In the genomic region with DNA sequence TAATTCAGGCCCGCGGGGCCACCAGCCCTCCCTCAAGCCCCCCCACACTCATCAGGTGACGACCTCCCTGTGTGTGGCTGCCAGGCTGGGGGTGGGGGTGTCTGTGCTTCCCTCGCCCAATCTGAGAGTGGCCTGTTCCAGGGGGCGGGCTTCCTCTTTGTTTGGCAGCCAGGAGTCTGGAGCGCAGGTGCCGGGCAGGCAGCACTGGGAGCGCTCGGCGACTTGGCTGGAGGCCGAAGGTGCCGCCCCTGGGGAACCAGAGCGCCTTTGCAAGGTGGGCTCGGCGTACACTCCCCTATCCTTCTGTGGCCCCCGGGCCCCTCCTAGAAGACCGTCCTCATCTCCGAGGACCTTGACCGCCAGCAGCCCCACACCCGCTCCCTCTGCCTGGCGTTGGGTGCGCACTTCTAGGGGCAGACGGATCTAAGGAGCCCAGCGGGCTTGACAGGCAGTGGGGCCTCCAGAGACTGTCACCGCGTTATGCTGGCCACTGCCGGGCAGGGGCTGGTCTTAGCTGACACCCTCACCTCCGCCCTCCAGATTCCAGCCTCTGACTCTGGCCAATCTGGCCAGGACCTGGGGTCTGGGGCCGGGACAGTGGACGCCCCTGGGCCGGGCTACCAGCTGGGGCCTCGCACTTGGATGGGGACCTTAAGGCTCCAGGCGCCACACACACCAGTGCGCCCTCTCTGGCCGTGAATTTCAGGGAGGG, we compare ENCODE assay signal across 32 cellular contexts. TPM values are rescaled to one million over a fixed set of nuclear protein-coding genes. Genes with fewer than 3 reads are reported as not detected.
DNase-seq lines count a peak whose midpoint lies in the region; ATAC-seq and TF ChIP-seq lines count a peak whose summit lies in the region.
"Had no signal": no experiment of that assay in that cellular context is flagged by ENCODE, and none has a peak within 500 bp of the region (broad histone marks: within the 10 kb centered on the region; RNA-seq: fewer than 3 reads in every experiment).

No MANE protein-coding gene starts in this region.

- H2BK12ac ChIP-seq in neuronal stem cell (ENCODE audit: low read length) = no peak overlapping the region

- no peak overlapping the region for H3K4me2 ChIP-seq in neuronal stem cell (ENCODE audit: insufficient read depth, low read length, poor library complexity, severe bottlenecking)

- no peak overlapping the region for H3K18ac ChIP-seq in neuronal stem cell (ENCODE audit: low read length)

- no peak overlapping the region for H2AFZ ChIP-seq in neuronal stem cell (ENCODE audit: low read length)

- DNase-seq in left cardiac atrium (peak; percentile 30), cardiac septum (ENCODE audit: low spot score) (no peak), body of pancreas (peak; percentile 76 to 85 (median 78)), neuronal stem cell (ENCODE audit: low spot score) (no peak), upper lobe of right lung (no peak), NCI-H226 (no peak), Ammon's horn (ENCODE audit: low spot score) (no peak)
- DNase-seq in stimulated activated naive CD4-positive, alpha-beta T cell (lab: John Stamatoyannopoulos, UW) = no peak
- DNase-seq: ACHN; activated CD4-positive, alpha-beta T cell treated with anti-CD3 and anti-CD28 coated beads for 36 hours; activated CD8-positive, alpha-beta T cell treated with anti-CD3 and anti-CD28 coated beads, Interleukin-2, amount 10 ng/mL, durations not matched to agents 7 days and 5 days; amniotic stem cell; effector memory CD4-positive, alpha-beta T cell; Karpas-422; kidney glomerular epithelial cell; mammary epithelial cell; mucosa of descending colon; natural killer cell; NCI-H1436 treated with DMSO at 0.1 percent for 48 hours; NCI-H446 treated with DMSO at 0.1 percent for 48 hours; NCI-H774; occipital lobe; SJCRH30; small intestine; stimulated activated naive CD8-positive, alpha-beta T cell treated with anti-CD3 and anti-CD28 coated beads, Interleukin-15, Interleukin-2, amounts not matched to agents 100 U/mL and 50 U/mL, for 24 hours; T-helper 9 cell had no signal

- intact Hi-C loops in left cardiac atrium (cut with DNase I) (no loop called here), cardiac septum (cut with DNase I) (no loop called here), body of pancreas (cut with DNase I) (no loop called here), upper lobe of right lung (cut with DNase I) (no loop called here)

- 3% methylated on average over 7 to 35 of the region's 35 CpGs for WGBS in body of pancreas, 2 donors
- no CpG with 5 or more reads among the region's 35 CpGs for WGBS in neuronal stem cell (ENCODE audit: extremely low coverage in 2 of 2, insufficient read length in 2 of 2, insufficient replicate concordance in 1 of 2), 2 donors

- no peak overlapping the region for H4K91ac ChIP-seq in neuronal stem cell (ENCODE audit: low read depth, low read length, poor library complexity)

- H4K8ac ChIP-seq in neuronal stem cell (ENCODE audit: low read depth, low read length) = no peak overlapping the region

- H2BK5ac ChIP-seq in neuronal stem cell (ENCODE audit: low read length) = no peak overlapping the region

- peak in 1 of 7 experiments; percentile 5 for TF ChIP-seq CTCF in body of pancreas (IDR thresholded peaks at IDR 0.05)
- TF ChIP-seq CTCF in upper lobe of right lung (IDR thresholded peaks at IDR 0.05) = no peak

- H2AK5ac ChIP-seq in neuronal stem cell (ENCODE audit: low read depth, low read length) = no peak overlapping the region

- H3K36me3 ChIP-seq in body of pancreas (replicated peaks in 1 of 2; ENCODE audit: insufficient read depth in 1 of 2, low read depth in 2 of 2) (no peaks in the 10 kb centered on the region), neuronal stem cell (replicated peaks in 1 of 2; ENCODE audit: control insufficient read depth in 2 of 2, insufficient read depth in 2 of 2, low read length in 2 of 2) (no peaks in the 10 kb centered on the region), upper lobe of right lung (no peaks in the 10 kb centered on the region)
- H3K36me3 ChIP-seq: SJCRH30 had no signal

- peak overlapping the region; percentile 71 for H3K14ac ChIP-seq in neuronal stem cell (ENCODE audit: low read length)

- TF ChIP-seq POLR2A in body of pancreas (IDR thresholded peaks at IDR 0.05) = peak; percentile 42 to 81 (median 71)

- H3K4me1 ChIP-seq in body of pancreas (no peaks in the 10 kb centered on the region), neuronal stem cell (ENCODE audit: control insufficient read depth in 2 of 2, insufficient read depth in 1 of 2, low read depth in 1 of 2, low read length in 2 of 2) (no peaks in the 10 kb centered on the region), upper lobe of right lung (no peaks in the 10 kb centered on the region)
- H3K4me1 ChIP-seq: SJCRH30 had no signal

- H2BK15ac ChIP-seq in neuronal stem cell (ENCODE audit: low read length) = no peak overlapping the region

- ATAC-seq in left cardiac atrium (peak in 1 of 2 donors; percentile 26), body of pancreas (peak; percentile 89), upper lobe of right lung (peak; percentile 39)
- ATAC-seq: activated CD4-positive, alpha-beta T cell treated with anti-CD3 and anti-CD28 coated beads for 36 hours; activated CD8-positive, alpha-beta T cell treated with anti-CD3 and anti-CD28 coated beads, Interleukin-2, amount 10 ng/mL, durations not matched to agents 7 days and 5 days; activated T-helper 17 cell treated with anti-CD3 and anti-CD28 coated beads, Interleukin-2, amount 50 U/mL, for 72 hours; GM12878; HepG2; mucosa of descending colon; natural killer cell; stimulated activated naive CD8-positive, alpha-beta T cell treated with anti-CD3 and anti-CD28 coated beads, Interleukin-15, Interleukin-2, amounts not matched to agents 100 U/mL and 50 U/mL, for 24 hours had no signal

- no peak overlapping the region for H3K9ac ChIP-seq in neuronal stem cell (ENCODE audit: low read depth, low read length, poor library complexity)

- no peaks in the 10 kb centered on the region for H3K79me1 ChIP-seq in neuronal stem cell (ENCODE audit: low read depth, low read length)

- no peak overlapping the region for H2BK120ac ChIP-seq in neuronal stem cell (ENCODE audit: low read depth, low read length)

- H3K27ac ChIP-seq in body of pancreas (peak overlapping the region; percentile 65 to 89 (median 82)), neuronal stem cell (replicated peaks; ENCODE audit: low read length) (no peak overlapping the region), upper lobe of right lung (no peak overlapping the region)
- H3K27ac ChIP-seq: SJCRH30, VCaP had no signal

- peak overlapping the region in 1 of 2 donors; percentile 16 for H3K4me3 ChIP-seq in body of pancreas
- H3K4me3 ChIP-seq in neuronal stem cell (ENCODE audit: low read length in 2 of 2) = no peak overlapping the region
- H3K4me3 ChIP-seq in upper lobe of right lung = no peak overlapping the region
- H3K4me3 ChIP-seq: GM12878, mucosa of descending colon, SJCRH30 had no signal

- H3K27me3 ChIP-seq in body of pancreas (no peaks in the 10 kb centered on the region), neuronal stem cell (ENCODE audit: control insufficient read depth in 3 of 3, insufficient read depth in 3 of 3, low read depth in 1 of 3, low read length in 3 of 3) (no peaks in the 10 kb centered on the region), upper lobe of right lung (peaks cover 12% of the 10 kb centered on the region)
- H3K27me3 ChIP-seq: SJCRH30 had no signal

- H3K9me3 ChIP-seq in body of pancreas (peaks cover 0 to 4% (median 0%) of the 10 kb centered on the region in 3 donors), neuronal stem cell (replicated peaks in 1 of 2; ENCODE audit: control insufficient read depth in 2 of 2, insufficient read depth in 1 of 2, low read depth in 1 of 2, low read length in 2 of 2) (peaks cover 0 to 18% of the 10 kb centered on the region in 2 donors), upper lobe of right lung (no peaks in the 10 kb centered on the region)
- H3K9me3 ChIP-seq: SJCRH30 had no signal

- H3K4ac ChIP-seq in neuronal stem cell (ENCODE audit: low read length) = no peak overlapping the region

- no peak overlapping the region for H3K23ac ChIP-seq in neuronal stem cell (ENCODE audit: low read depth, low read length, poor library complexity)

RNA-seq across cellular contexts. Expression of a gene that starts 5.6 kb away (rescaled TPM):
- total RNA-seq in left cardiac atrium (1 to 10 TPM in 1 of 2 donors, under 1 TPM in 1; 0.50 to 4.9 TPM), cardiac septum (not detected), body of pancreas (10 to 100 TPM in 1 of 2 donors, under 1 TPM in 1; 0.26 to 30.0 TPM), upper lobe of right lung (not detected)
- polyA plus RNA-seq in neuronal stem cell (2013, experiment 1 of 2) = not detected
- not detected for polyA plus RNA-seq in neuronal stem cell (2013, experiment 2 of 2)
- total RNA-seq: activated CD4-positive, alpha-beta T cell treated with anti-CD3 and anti-CD28 coated beads for 36 hours; activated CD8-positive, alpha-beta T cell treated with anti-CD3 and anti-CD28 coated beads, Interleukin-2, amount 10 ng/mL, durations not matched to agents 7 days and 5 days; activated T-helper 17 cell treated with anti-CD3 and anti-CD28 coated beads, Interleukin-2, amount 50 U/mL, for 72 hours; fibroblast of villous mesenchyme; GM12878; HepG2; mammary epithelial cell; natural killer cell; SJCRH30 had no signal
- polyA plus RNA-seq: BJ, GM12878, HepG2, mammary epithelial cell had no signal

Comparison
In these comparisons a context has a peak if more than half of its experiments do, and no peak if none do; other contexts are left out.
1. DNase-seq: peak in left cardiac atrium (single experiment) and body of pancreas (4 of 4); none in cardiac septum (single experiment), neuronal stem cell (single experiment), upper lobe of right lung (single experiment), NCI-H226 (single experiment), Ammon's horn (single experiment) and stimulated activated naive CD4-positive, alpha-beta T cell (0 of 6).
2. H3K27ac ChIP-seq: peak in body of pancreas (4 of 4); none in neuronal stem cell (single experiment) and upper lobe of right lung (single experiment).